Comparison of ENCODE assay signal across 1 cellular context in genomic region chr2:138699421-138699820, GRCh38.
TF ChIP-seq lines count a peak whose summit lies in the region.

No MANE protein-coding gene starts in this region.

TF ChIP-seq in GM23338, 12 proteins besides CTCF, POLR2A, EP300 and RAD21 (continued from another document):
- TF ChIP-seq STAT1 (IDR thresholded peaks at IDR 0.05; ENCODE audit: unreplicated experiment) (no peak), EZH2 (IDR thresholded peaks at IDR 0.05; ENCODE audit: low read depth, unreplicated experiment) (no peak), ZNF114 (CRISPR knock-in tag; IDR thresholded peaks at IDR 0.05) (no peak)
- TF ChIP-seq, protein P1, sequence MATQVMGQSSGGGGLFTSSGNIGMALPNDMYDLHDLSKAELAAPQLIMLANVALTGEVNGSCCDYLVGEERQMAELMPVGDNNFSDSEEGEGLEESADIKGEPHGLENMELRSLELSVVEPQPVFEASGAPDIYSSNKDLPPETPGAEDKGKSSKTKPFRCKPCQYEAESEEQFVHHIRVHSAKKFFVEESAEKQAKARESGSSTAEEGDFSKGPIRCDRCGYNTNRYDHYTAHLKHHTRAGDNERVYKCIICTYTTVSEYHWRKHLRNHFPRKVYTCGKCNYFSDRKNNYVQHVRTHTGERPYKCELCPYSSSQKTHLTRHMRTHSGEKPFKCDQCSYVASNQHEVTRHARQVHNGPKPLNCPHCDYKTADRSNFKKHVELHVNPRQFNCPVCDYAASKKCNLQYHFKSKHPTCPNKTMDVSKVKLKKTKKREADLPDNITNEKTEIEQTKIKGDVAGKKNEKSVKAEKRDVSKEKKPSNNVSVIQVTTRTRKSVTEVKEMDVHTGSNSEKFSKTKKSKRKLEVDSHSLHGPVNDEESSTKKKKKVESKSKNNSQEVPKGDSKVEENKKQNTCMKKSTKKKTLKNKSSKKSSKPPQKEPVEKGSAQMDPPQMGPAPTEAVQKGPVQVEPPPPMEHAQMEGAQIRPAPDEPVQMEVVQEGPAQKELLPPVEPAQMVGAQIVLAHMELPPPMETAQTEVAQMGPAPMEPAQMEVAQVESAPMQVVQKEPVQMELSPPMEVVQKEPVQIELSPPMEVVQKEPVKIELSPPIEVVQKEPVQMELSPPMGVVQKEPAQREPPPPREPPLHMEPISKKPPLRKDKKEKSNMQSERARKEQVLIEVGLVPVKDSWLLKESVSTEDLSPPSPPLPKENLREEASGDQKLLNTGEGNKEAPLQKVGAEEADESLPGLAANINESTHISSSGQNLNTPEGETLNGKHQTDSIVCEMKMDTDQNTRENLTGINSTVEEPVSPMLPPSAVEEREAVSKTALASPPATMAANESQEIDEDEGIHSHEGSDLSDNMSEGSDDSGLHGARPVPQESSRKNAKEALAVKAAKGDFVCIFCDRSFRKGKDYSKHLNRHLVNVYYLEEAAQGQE (IDR thresholded peaks at IDR 0.05; ENCODE audit: unreplicated experiment) = no peak
